ENCODE assay signal across 27 cellular contexts in genomic region chr13:41077475-41077874, GRCh38.
"Had no signal": no experiment of that assay in that cellular context is flagged by ENCODE, and none has a peak within 500 bp of the region (broad histone marks: within the 10 kb centered on the region; RNA-seq: fewer than 3 reads in every experiment).

No MANE protein-coding gene starts in this region.

- H3K27ac ChIP-seq: colonic mucosa, epithelial cell of prostate, esophagus squamous epithelium, gastrocnemius medialis, heart right ventricle, left lung, lower lobe of right lung had no signal

- H3K4me1 Mint-ChIP-seq: endodermal cell, mesothelial cell of epicardium had no signal

- H3K9me3 ChIP-seq: colonic mucosa, esophagus squamous epithelium, gastrocnemius medialis, heart right ventricle, left lung, lower lobe of right lung, mucosa of descending colon had no signal

- H3K9me3 Mint-ChIP-seq: dendritic cell treated with granulocyte-macrophage colony-stimulating factor and Interleukin-4, amounts not matched to agents 40 ng/mL and 50 ng/mL, for 4 days; effector memory CD8-positive, alpha-beta T cell had no signal

- H3K4me1 ChIP-seq: colonic mucosa, esophagus squamous epithelium, gastrocnemius medialis, heart right ventricle, left lung, lower lobe of right lung had no signal

- H3K27me3 ChIP-seq: colonic mucosa, esophagus squamous epithelium, gastrocnemius medialis, heart right ventricle, left lung had no signal

- H3K27me3 Mint-ChIP-seq: dendritic cell treated with granulocyte-macrophage colony-stimulating factor and Interleukin-4, amounts not matched to agents 40 ng/mL and 50 ng/mL, for 4 days; effector memory CD8-positive, alpha-beta T cell had no signal

- H3K36me3 ChIP-seq: colonic mucosa had no signal

- FAIRE-seq: endometrium, islet of Langerhans, keratinocyte had no signal

- ATAC-seq: effector memory CD8-positive, alpha-beta T cell; esophagus mucosa; gastrocnemius medialis; heart right ventricle; left cardiac atrium; left lung; left ventricle myocardium superior; lower lobe of right lung; mucosa of descending colon had no signal

- H3K4me3 ChIP-seq: colonic mucosa, esophagus squamous epithelium, gastrocnemius medialis, heart right ventricle, left lung, lower lobe of right lung, mucosa of descending colon had no signal

- H3K27ac Mint-ChIP-seq: dendritic cell treated with granulocyte-macrophage colony-stimulating factor and Interleukin-4, amounts not matched to agents 40 ng/mL and 50 ng/mL, for 4 days; effector memory CD8-positive, alpha-beta T cell; endodermal cell; mesothelial cell of epicardium had no signal

- H3K4me3 Mint-ChIP-seq: dendritic cell treated with granulocyte-macrophage colony-stimulating factor and Interleukin-4, amounts not matched to agents 40 ng/mL and 50 ng/mL, for 4 days; effector memory CD8-positive, alpha-beta T cell; endodermal cell; mesothelial cell of epicardium had no signal

- DNase-seq: colonic mucosa; cortex of kidney; effector CD8-positive, alpha-beta T cell; effector memory CD8-positive, alpha-beta T cell; endodermal cell; erythroblast; esophagus squamous epithelium; foreskin fibroblast; foreskin melanocyte; gastrocnemius medialis; glutamatergic neuron; head of caudate nucleus; heart right ventricle; hippocampal formation; left cardiac atrium; left lung; left ventricle myocardium superior; lower lobe of right lung; mesenchymal stem cell; mucosa of descending colon had no signal
